ENCODE assay signal across 8 cellular contexts in the genomic region with DNA sequence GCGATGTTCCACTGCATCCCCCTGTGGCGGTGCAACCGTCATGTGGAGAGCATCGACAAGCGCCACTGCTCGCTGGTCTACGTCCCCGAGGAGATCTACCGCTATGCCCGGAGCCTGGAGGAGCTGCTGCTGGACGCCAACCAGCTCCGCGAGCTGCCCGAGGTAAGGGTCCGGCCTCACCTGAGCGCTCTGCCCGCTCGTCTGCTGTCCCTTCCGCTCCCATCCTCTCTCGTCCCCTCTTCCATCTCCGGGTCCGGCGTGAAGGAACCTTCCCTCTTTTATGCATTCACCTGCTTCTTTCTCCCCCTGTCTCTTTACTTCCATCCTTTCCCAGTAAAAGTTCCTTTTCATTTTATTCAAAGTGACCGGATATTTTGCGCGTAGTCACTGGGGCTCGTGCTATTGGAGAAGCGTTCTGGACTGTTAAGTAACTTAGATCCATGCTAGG. TPM values are rescaled to one million over a fixed set of nuclear protein-coding genes. Genes with fewer than 3 reads are reported as not detected.
DNase-seq lines count a peak whose midpoint lies in the region; ATAC-seq and TF ChIP-seq lines count a peak whose summit lies in the region.

No MANE protein-coding gene starts in this region.

- no peaks in the 10 kb centered on the region for H3K9me3 Mint-ChIP-seq in activated T-helper 2 cell treated with anti-CD3 and anti-CD28 coated beads, Interferon-gamma antibody, Interleukin-2, Interleukin-4, amounts not matched to agents 10 μg/mL and 5 μg/mL and 100 μg/mL, durations not matched to agents 14 hours and 24 hours and 36 hours

- TF ChIP-seq CTCF in cardiac muscle cell (IDR thresholded peaks at IDR 0.05; ENCODE audit: low read depth, low read length): no peak

- H3K27ac Mint-ChIP-seq in activated T-helper 2 cell treated with anti-CD3 and anti-CD28 coated beads, Interferon-gamma antibody, Interleukin-2, Interleukin-4, amounts not matched to agents 10 μg/mL and 5 μg/mL and 100 μg/mL, durations not matched to agents 14 hours and 24 hours and 36 hours: peak overlapping the region; percentile 50

- H3K4me3 ChIP-seq in cardiac muscle cell: peak overlapping the region; percentile 75
- peak overlapping the region; percentile 83 for H3K4me3 ChIP-seq in HUES6 (ENCODE audit: low read depth, low read length)
- H3K4me3 ChIP-seq in iPS-11a (ENCODE audit: low read depth, low read length): peak overlapping the region; percentile 83
- H3K4me3 ChIP-seq in skin epidermis: peak overlapping the region; percentile 64 to 90 (median 87)

- H3K36me3 ChIP-seq in cardiac muscle cell: no peaks in the 10 kb centered on the region
- no peaks in the 10 kb centered on the region for H3K36me3 ChIP-seq in HUES6 (ENCODE audit: control insufficient read depth, insufficient read depth, low read length)

- H3K9me3 ChIP-seq in cardiac muscle cell (ENCODE audit: low read depth) (no peaks in the 10 kb centered on the region), HUES6 (ENCODE audit: control insufficient read depth, insufficient read depth, low read depth, low read length) (no peaks in the 10 kb centered on the region)

- ATAC-seq in Right ventricle myocardium inferior: no peak
- no peak for ATAC-seq in HG03520 (IDR thresholded peaks at IDR 0.05; ENCODE audit: unreplicated experiment)

- H3K4me1 ChIP-seq in cardiac muscle cell (ENCODE audit: low read depth): peaks cover 3% of the 10 kb centered on the region
- peaks cover 5% of the 10 kb centered on the region for H3K4me1 ChIP-seq in HUES6 (ENCODE audit: control insufficient read depth, insufficient read depth, low read length)

- H3K27me3 ChIP-seq in cardiac muscle cell: peaks cover 9% of the 10 kb centered on the region
- peaks cover 33% of the 10 kb centered on the region for H3K27me3 ChIP-seq in HUES6 (ENCODE audit: control insufficient read depth, insufficient read depth, low read length)

- peaks cover 48% of the 10 kb centered on the region for H3K27me3 Mint-ChIP-seq in activated T-helper 2 cell treated with anti-CD3 and anti-CD28 coated beads, Interferon-gamma antibody, Interleukin-2, Interleukin-4, amounts not matched to agents 10 μg/mL and 5 μg/mL and 100 μg/mL, durations not matched to agents 14 hours and 24 hours and 36 hours (ENCODE audit: low read depth)

- peaks cover 25% of the 10 kb centered on the region for H3K4me1 Mint-ChIP-seq in activated T-helper 2 cell treated with anti-CD3 and anti-CD28 coated beads, Interferon-gamma antibody, Interleukin-2, Interleukin-4, amounts not matched to agents 10 μg/mL and 5 μg/mL and 100 μg/mL, durations not matched to agents 14 hours and 24 hours and 36 hours (ENCODE audit: low read depth)

- intact Hi-C loops in Right ventricle myocardium inferior (cut with DNase I): no loop called here
- intact Hi-C loops in activated T-helper 2 cell treated with anti-CD3 and anti-CD28 coated beads, Interferon-gamma antibody, Interleukin-2, Interleukin-4, amounts not matched to agents 10 μg/mL and 5 μg/mL and 100 μg/mL, durations not matched to agents 14 hours and 24 hours and 36 hours (cut with micrococcal nuclease): loop anchor here (2.0 to 10.0 kb wide), 3 partner anchors 62 to 250 kb away; partner anchors contain the start of gene GCLC

- no peaks in the 10 kb centered on the region for H3K36me3 Mint-ChIP-seq in activated T-helper 2 cell treated with anti-CD3 and anti-CD28 coated beads, Interferon-gamma antibody, Interleukin-2, Interleukin-4, amounts not matched to agents 10 μg/mL and 5 μg/mL and 100 μg/mL, durations not matched to agents 14 hours and 24 hours and 36 hours (ENCODE audit: low read depth)

- peak overlapping the region; percentile 88 for H3K4me3 Mint-ChIP-seq in activated T-helper 2 cell treated with anti-CD3 and anti-CD28 coated beads, Interferon-gamma antibody, Interleukin-2, Interleukin-4, amounts not matched to agents 10 μg/mL and 5 μg/mL and 100 μg/mL, durations not matched to agents 14 hours and 24 hours and 36 hours (ENCODE audit: low read depth)

- DNase-seq in cardiac muscle cell (ENCODE audit: low read depth in 1 of 2, low spot score in 1 of 2) (no peak), Right ventricle myocardium inferior (ENCODE audit: missing footprints) (no peak), SHP77 treated with DMSO at 0.1 percent for 48 hours (lab: John Stamatoyannopoulos, UW) (no peak)
- DNase-seq in activated T-helper 2 cell treated with anti-CD3 and anti-CD28 coated beads, Interferon-gamma antibody, Interleukin-2, Interleukin-4, amounts not matched to agents 10 μg/mL and 5 μg/mL and 100 μg/mL, durations not matched to agents 14 hours and 24 hours and 36 hours (ENCODE audit: low spot score): no peak

- peak overlapping the region; percentile 61 for H3K27ac ChIP-seq in cardiac muscle cell
- no peak overlapping the region for H3K27ac ChIP-seq in HUES6 (ENCODE audit: low read depth, low read length)
- peak overlapping the region in 20 of 21 experiments; percentile 59 to 92 (median 84) for H3K27ac ChIP-seq in skin epidermis

- H3K9ac ChIP-seq in HUES6 (ENCODE audit: low read length): peak overlapping the region; percentile 67

RNA-seq across cellular contexts. Expression of gene LRRC1, which starts 0.5 kb away (rescaled TPM):
- 9.1 and 10.0 TPM in 2 replicates for total RNA-seq in cardiac muscle cell
- 8.9 and 11.4 TPM in 2 replicates for polyA plus RNA-seq in cardiac muscle cell
- total RNA-seq in Right ventricle myocardium inferior: 1.1 TPM
- total RNA-seq in activated T-helper 2 cell treated with anti-CD3 and anti-CD28 coated beads, Interferon-gamma antibody, Interleukin-2, Interleukin-4, amounts not matched to agents 10 μg/mL and 5 μg/mL and 100 μg/mL, durations not matched to agents 14 hours and 24 hours and 36 hours: 1.9 and 3.4 TPM in 2 replicates
